ENCODE assay signal across 22 cellular contexts in the genomic region with DNA sequence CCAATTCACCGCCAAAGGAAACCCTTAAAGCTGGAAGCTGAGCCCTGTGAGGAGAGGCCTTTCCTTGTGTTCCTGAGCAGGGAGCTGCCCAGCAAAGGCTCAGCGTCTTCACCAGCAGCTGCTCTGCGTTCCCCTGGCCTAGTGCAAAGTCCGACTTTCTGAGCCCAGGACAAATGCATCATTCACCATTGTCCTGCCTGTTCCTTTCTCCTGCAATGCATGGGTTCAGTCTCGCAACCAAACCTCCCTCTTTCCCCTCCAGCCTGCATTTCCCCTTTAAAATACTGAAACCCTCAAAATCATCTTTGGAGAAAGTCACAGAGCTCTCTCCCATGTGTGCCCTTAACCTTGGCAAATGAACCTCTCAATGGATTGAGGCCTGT. TPM values are rescaled to one million over a fixed set of nuclear protein-coding genes. Genes with fewer than 3 reads are reported as not detected.
A peak's percentile ranks its signal among the peaks of the same experiment; 100 is the strongest.
DNase-seq lines count a peak whose midpoint lies in the region; ATAC-seq, FAIRE-seq and TF ChIP-seq lines count a peak whose summit lies in the region.
"Had no signal": no experiment of that assay in that cellular context is flagged by ENCODE, and none has a peak within 500 bp of the region (broad histone marks: within the 10 kb centered on the region; RNA-seq: fewer than 3 reads in every experiment).

No MANE protein-coding gene starts in this region.

- H3K79me2 ChIP-seq in astrocyte (ENCODE audit: insufficient read depth, low read length) = no peaks in the 10 kb centered on the region

- in situ Hi-C loops in G401 (cut with HindIII; ENCODE audit: low sequenced_read_pairs) = no loop called here

- H3K4me1 ChIP-seq in astrocyte (ENCODE audit: insufficient read depth, low read length) = peaks cover 6% of the 10 kb centered on the region
- H3K4me1 ChIP-seq: ascending aorta had no signal

- no peak overlapping the region for H3K27ac ChIP-seq in astrocyte (ENCODE audit: low read depth, low read length)
- H3K27ac ChIP-seq: ascending aorta, RWPE1, upper lobe of right lung had no signal

- H3K36me3 Mint-ChIP-seq in astrocyte (ENCODE audit: low read depth, unreplicated experiment) (peaks cover 4% of the 10 kb centered on the region), nephron progenitor cell (ENCODE audit: low read depth) (no peaks in the 10 kb centered on the region), osteocyte (ENCODE audit: unreplicated experiment) (no peaks in the 10 kb centered on the region)
- H3K36me3 Mint-ChIP-seq: activated naive CD4-positive, alpha-beta T cell treated with anti-CD3 and anti-CD28 coated beads, Interleukin-2, amount 50 U/mL, for 24 hours; CD8-positive, alpha-beta memory T cell; mesothelial cell of epicardium had no signal

- H3K9me3 ChIP-seq in astrocyte (ENCODE audit: insufficient read depth, low read depth, low read length) = peaks cover 8% of the 10 kb centered on the region
- H3K9me3 ChIP-seq: ascending aorta, spleen, upper lobe of right lung had no signal

- H3K27me3 Mint-ChIP-seq in astrocyte (ENCODE audit: low read depth, unreplicated experiment) (peaks cover 39% of the 10 kb centered on the region), nephron progenitor cell (ENCODE audit: low read depth, poor library complexity) (peaks cover 18% of the 10 kb centered on the region), osteocyte (ENCODE audit: unreplicated experiment) (peaks cover 6% of the 10 kb centered on the region)

- TF ChIP-seq CTCF in astrocyte (IDR thresholded peaks at IDR 0.05; ENCODE audit: insufficient read depth, low read depth, low read length) (no peak), nephron progenitor cell (IDR thresholded peaks at IDR 0.05) (no peak), osteocyte (IDR thresholded peaks at IDR 0.05) (no peak)

- H2AFZ ChIP-seq in astrocyte (ENCODE audit: low read depth, low read length) = no peak overlapping the region

- intact Hi-C loops in sciatic nerve (cut with DNase I) = no loop called here

- no peak overlapping the region for H3K27ac Mint-ChIP-seq in astrocyte (ENCODE audit: unreplicated experiment)
- peak overlapping the region; percentile 66 for H3K27ac Mint-ChIP-seq in nephron progenitor cell
- H3K27ac Mint-ChIP-seq in osteocyte (ENCODE audit: unreplicated experiment) = no peak overlapping the region
- H3K27ac Mint-ChIP-seq: activated T-cell treated with anti-CD3 and anti-CD28 coated beads, Interleukin-2, amount 50 U/mL, for 24 hours; mesothelial cell of epicardium had no signal

- no peak for ATAC-seq in sciatic nerve
- ATAC-seq: activated CD4-positive, CD25-positive, alpha-beta regulatory T cell treated with anti-CD3 and anti-CD28 coated beads, Interleukin-2, amount 50 U/mL, for 24 hours; left lobe of liver; upper lobe of right lung had no signal

- no peaks in the 10 kb centered on the region for H4K20me1 ChIP-seq in astrocyte (ENCODE audit: insufficient read depth, low read length)

- H3K4me3 Mint-ChIP-seq in astrocyte (ENCODE audit: unreplicated experiment) (peak overlapping the region; percentile 4), nephron progenitor cell (no peak overlapping the region), osteocyte (ENCODE audit: unreplicated experiment) (no peak overlapping the region)
- H3K4me3 Mint-ChIP-seq: activated naive CD4-positive, alpha-beta T cell treated with anti-CD3 and anti-CD28 coated beads, Interleukin-2, amount 50 U/mL, for 24 hours; activated T-cell treated with anti-CD3 and anti-CD28 coated beads, Interleukin-2, amount 50 U/mL, for 24 hours; CD8-positive, alpha-beta memory T cell; mesothelial cell of epicardium had no signal

- H3K4me2 ChIP-seq in astrocyte (ENCODE audit: low read length) = no peak overlapping the region

- H3K4me3 ChIP-seq in astrocyte (ENCODE audit: insufficient read depth, low read depth, low read length) = no peak overlapping the region
- H3K4me3 ChIP-seq: ascending aorta, spleen, upper lobe of right lung had no signal

- H3K4me1 Mint-ChIP-seq in astrocyte (ENCODE audit: low read depth, unreplicated experiment) = peaks cover 4% of the 10 kb centered on the region
- H3K4me1 Mint-ChIP-seq in nephron progenitor cell = peaks cover 35% of the 10 kb centered on the region
- peaks cover 5% of the 10 kb centered on the region for H3K4me1 Mint-ChIP-seq in osteocyte (ENCODE audit: unreplicated experiment)
- H3K4me1 Mint-ChIP-seq: mesothelial cell of epicardium had no signal

- peak; percentile 12 for DNase-seq in G401 (ENCODE audit: low spot score)
- DNase-seq in LHCN-M2 (ENCODE audit: low read depth) = peak; percentile 5
- DNase-seq in astrocyte (ENCODE audit: low read depth) = no peak
- no peak for DNase-seq in nephron progenitor cell
- no peak for DNase-seq in sciatic nerve (ENCODE audit: low spot score)
- DNase-seq in KG1 (lab: John Stamatoyannopoulos, UW) = no peak
- DNase-seq in osteocyte (ENCODE audit: extremely low spot score, unreplicated experiment) = no peak
- DNase-seq: activated T-cell treated with anti-CD3 and anti-CD28 coated beads, Interleukin-2, amount 50 U/mL, for 24 hours; CD8-positive, alpha-beta memory T cell; NCI-H1694; NCI-H2227 treated with DMSO at 0.1 percent for 48 hours; T1000; upper lobe of right lung had no signal

- FAIRE-seq in astrocyte (lab: Jason Lieb, UNC) = no peak
- FAIRE-seq: endometrium had no signal

- H3K9me3 Mint-ChIP-seq in astrocyte (ENCODE audit: unreplicated experiment) = no peaks in the 10 kb centered on the region
- peaks cover 8% of the 10 kb centered on the region for H3K9me3 Mint-ChIP-seq in nephron progenitor cell
- H3K9me3 Mint-ChIP-seq in osteocyte (ENCODE audit: unreplicated experiment) = no peaks in the 10 kb centered on the region
- H3K9me3 Mint-ChIP-seq: activated naive CD4-positive, alpha-beta T cell treated with anti-CD3 and anti-CD28 coated beads, Interleukin-2, amount 50 U/mL, for 24 hours had no signal

- H3K36me3 ChIP-seq in astrocyte (ENCODE audit: insufficient read depth, low read length) = no peaks in the 10 kb centered on the region
- H3K36me3 ChIP-seq: ascending aorta, spleen, upper lobe of right lung had no signal

- peaks cover 6% of the 10 kb centered on the region for H3K27me3 ChIP-seq in astrocyte (ENCODE audit: insufficient read depth, low read length)
- H3K27me3 ChIP-seq: upper lobe of right lung had no signal

- no peak overlapping the region for H3K9ac ChIP-seq in astrocyte (ENCODE audit: low read length)

RNA-seq across cellular contexts. Expression of gene TMEM255B, which starts 12.9 kb away (rescaled TPM):
- total RNA-seq in G401 (2014; rRNA removed; shearing (Covaris generic)) = 1.2 TPM in 1 of 2 replicates, not detected in the other
- total RNA-seq in LHCN-M2 (2014; rRNA removed) (7.4 and 9.1 TPM in 2 replicates), astrocyte (7.1 and 8.4 TPM in 2 replicates), sciatic nerve (34.8 TPM), osteocyte (0.84 and 0.89 TPM in 2 replicates)
- 17.1 TPM for polyA plus RNA-seq in LHCN-M2 (2012)
- polyA plus RNA-seq: CD8-positive, alpha-beta memory T cell; neural cell had no signal

Comparison
In these comparisons a context has a peak if more than half of its experiments do, and no peak if none do; other contexts are left out.
1. DNase-seq: peak in G401 (single experiment) and LHCN-M2 (single experiment); none in astrocyte (single experiment), nephron progenitor cell (single experiment), sciatic nerve (single experiment), KG1 (single experiment) and osteocyte (single experiment).